In genomic region chr10:102114861-102115618, GRCh38 we compare ENCODE assay signal across 1 cellular context.
TF ChIP-seq lines count a peak whose summit lies in the region.

No MANE protein-coding gene starts in this region.

TF ChIP-seq in K562, 482 proteins besides CTCF, POLR2A, EP300 and RAD21 (continued from another document and continues in another):
- no peak for TF ChIP-seq KAT2B (IDR thresholded peaks at IDR 0.05; ENCODE audit: low read depth, low read length)
- TF ChIP-seq ZNF212 (CRISPR knock-in tag; IDR thresholded peaks at IDR 0.05): no peak
- no peak for TF ChIP-seq ZNF780A (CRISPR knock-in tag; IDR thresholded peaks at IDR 0.05)
- TF ChIP-seq, protein P1, sequence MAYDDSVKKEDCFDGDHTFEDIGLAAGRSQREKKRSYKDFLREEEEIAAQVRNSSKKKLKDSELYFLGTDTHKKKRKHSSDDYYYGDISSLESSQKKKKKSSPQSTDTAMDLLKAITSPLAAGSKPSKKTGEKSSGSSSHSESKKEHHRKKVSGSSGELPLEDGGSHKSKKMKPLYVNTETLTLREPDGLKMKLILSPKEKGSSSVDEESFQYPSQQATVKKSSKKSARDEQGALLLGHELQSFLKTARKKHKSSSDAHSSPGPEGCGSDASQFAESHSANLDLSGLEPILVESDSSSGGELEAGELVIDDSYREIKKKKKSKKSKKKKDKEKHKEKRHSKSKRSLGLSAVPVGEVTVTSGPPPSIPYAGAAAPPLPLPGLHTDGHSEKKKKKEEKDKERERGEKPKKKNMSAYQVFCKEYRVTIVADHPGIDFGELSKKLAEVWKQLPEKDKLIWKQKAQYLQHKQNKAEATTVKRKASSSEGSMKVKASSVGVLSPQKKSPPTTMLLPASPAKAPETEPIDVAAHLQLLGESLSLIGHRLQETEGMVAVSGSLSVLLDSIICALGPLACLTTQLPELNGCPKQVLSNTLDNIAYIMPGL (CRISPR knock-in tag; IDR thresholded peaks at IDR 0.05): no peak
- no peak for TF ChIP-seq ZNF282 (CRISPR knock-in tag; IDR thresholded peaks at IDR 0.05)
- no peak for TF ChIP-seq FOXP4 (CRISPR knock-in tag; IDR thresholded peaks at IDR 0.05; ENCODE audit: borderline replicate concordance)
- no peak for TF ChIP-seq ZNF354B (CRISPR knock-in tag; IDR thresholded peaks at IDR 0.05)
- no peak for TF ChIP-seq MEIS2 (IDR thresholded peaks at IDR 0.05; ENCODE audit: partially characterized antibody)
- no peak for TF ChIP-seq ZZZ3 (IDR thresholded peaks at IDR 0.05)
- TF ChIP-seq RBM39 (optimal IDR thresholded peaks at IDR 0.05; ENCODE audit: low read depth, low read length): no peak
- peak; percentile 59 for TF ChIP-seq KDM5B (IDR thresholded peaks at IDR 0.05; ENCODE audit: insufficient replicate concordance, low read depth, low read length)
- no peak for TF ChIP-seq RNF2 (IDR thresholded peaks at IDR 0.05)
- no peak for TF ChIP-seq FOSL1 (tag; conservative IDR thresholded peaks at IDR 0.05)
- peak; percentile 43; the same call in 1 of the 2 replicates for TF ChIP-seq MYNN (IDR thresholded peaks at IDR 0.05)
- no peak for TF ChIP-seq MYNN (CRISPR knock-in tag; IDR thresholded peaks at IDR 0.05)
- no peak for TF ChIP-seq ZC3H8 (IDR thresholded peaks at IDR 0.05)
- peak; percentile 83 for TF ChIP-seq SUPT5H (IDR thresholded peaks at IDR 0.05)
- no peak for TF ChIP-seq KAT7 (CRISPR knock-in tag; IDR thresholded peaks at IDR 0.05; ENCODE audit: borderline replicate concordance)
- TF ChIP-seq BCL6 (CRISPR knock-in tag; IDR thresholded peaks at IDR 0.05): no peak
- no peak for TF ChIP-seq COPS2 (conservative IDR thresholded peaks at IDR 0.05)
- TF ChIP-seq MTA3 (IDR thresholded peaks at IDR 0.05; ENCODE audit: borderline replicate concordance): 0 out of 2 replicates have a peak, but pooled peaks have one; percentile 21
- TF ChIP-seq SRSF3 (IDR thresholded peaks at IDR 0.05; ENCODE audit: insufficient read depth, low read length): no peak
- no peak for TF ChIP-seq ZNF444 (CRISPR knock-in tag; IDR thresholded peaks at IDR 0.05)
- TF ChIP-seq, protein P2, sequence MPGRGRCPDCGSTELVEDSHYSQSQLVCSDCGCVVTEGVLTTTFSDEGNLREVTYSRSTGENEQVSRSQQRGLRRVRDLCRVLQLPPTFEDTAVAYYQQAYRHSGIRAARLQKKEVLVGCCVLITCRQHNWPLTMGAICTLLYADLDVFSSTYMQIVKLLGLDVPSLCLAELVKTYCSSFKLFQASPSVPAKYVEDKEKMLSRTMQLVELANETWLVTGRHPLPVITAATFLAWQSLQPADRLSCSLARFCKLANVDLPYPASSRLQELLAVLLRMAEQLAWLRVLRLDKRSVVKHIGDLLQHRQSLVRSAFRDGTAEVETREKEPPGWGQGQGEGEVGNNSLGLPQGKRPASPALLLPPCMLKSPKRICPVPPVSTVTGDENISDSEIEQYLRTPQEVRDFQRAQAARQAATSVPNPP (IDR thresholded peaks at IDR 0.05; ENCODE audit: borderline replicate concordance, insufficient read depth, insufficient read length): no peak
- no peak for TF ChIP-seq HMGN3 (IDR thresholded peaks at IDR 0.05; ENCODE audit: borderline replicate concordance, extremely low read depth, insufficient read length, low read depth, low read length)
- peak; percentile 74 for TF ChIP-seq POLR2G (IDR thresholded peaks at IDR 0.05; ENCODE audit: low read depth, low read length)
- no peak for TF ChIP-seq NCOA4 (IDR thresholded peaks at IDR 0.05; ENCODE audit: partially characterized antibody)
- TF ChIP-seq, protein P3, sequence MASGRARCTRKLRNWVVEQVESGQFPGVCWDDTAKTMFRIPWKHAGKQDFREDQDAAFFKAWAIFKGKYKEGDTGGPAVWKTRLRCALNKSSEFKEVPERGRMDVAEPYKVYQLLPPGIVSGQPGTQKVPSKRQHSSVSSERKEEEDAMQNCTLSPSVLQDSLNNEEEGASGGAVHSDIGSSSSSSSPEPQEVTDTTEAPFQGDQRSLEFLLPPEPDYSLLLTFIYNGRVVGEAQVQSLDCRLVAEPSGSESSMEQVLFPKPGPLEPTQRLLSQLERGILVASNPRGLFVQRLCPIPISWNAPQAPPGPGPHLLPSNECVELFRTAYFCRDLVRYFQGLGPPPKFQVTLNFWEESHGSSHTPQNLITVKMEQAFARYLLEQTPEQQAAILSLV (tag; IDR thresholded peaks at IDR 0.05): no peak
- peak; percentile 3 for TF ChIP-seq RBBP5 (IDR thresholded peaks at IDR 0.05; ENCODE audit: borderline replicate concordance, insufficient read depth, low read length, poor library complexity, severe bottlenecking)
- TF ChIP-seq TEAD1 (CRISPR knock-in tag; IDR thresholded peaks at IDR 0.05): no peak
- TF ChIP-seq REST (CRISPR knock-in tag; IDR thresholded peaks at IDR 0.05; ENCODE audit: low read depth): no peak
- TF ChIP-seq TBL1XR1 (IDR thresholded peaks at IDR 0.05; ENCODE audit: low read length in 2 of 2): no peak; a peak in 1 of 4 replicates
- TF ChIP-seq, protein P4, sequence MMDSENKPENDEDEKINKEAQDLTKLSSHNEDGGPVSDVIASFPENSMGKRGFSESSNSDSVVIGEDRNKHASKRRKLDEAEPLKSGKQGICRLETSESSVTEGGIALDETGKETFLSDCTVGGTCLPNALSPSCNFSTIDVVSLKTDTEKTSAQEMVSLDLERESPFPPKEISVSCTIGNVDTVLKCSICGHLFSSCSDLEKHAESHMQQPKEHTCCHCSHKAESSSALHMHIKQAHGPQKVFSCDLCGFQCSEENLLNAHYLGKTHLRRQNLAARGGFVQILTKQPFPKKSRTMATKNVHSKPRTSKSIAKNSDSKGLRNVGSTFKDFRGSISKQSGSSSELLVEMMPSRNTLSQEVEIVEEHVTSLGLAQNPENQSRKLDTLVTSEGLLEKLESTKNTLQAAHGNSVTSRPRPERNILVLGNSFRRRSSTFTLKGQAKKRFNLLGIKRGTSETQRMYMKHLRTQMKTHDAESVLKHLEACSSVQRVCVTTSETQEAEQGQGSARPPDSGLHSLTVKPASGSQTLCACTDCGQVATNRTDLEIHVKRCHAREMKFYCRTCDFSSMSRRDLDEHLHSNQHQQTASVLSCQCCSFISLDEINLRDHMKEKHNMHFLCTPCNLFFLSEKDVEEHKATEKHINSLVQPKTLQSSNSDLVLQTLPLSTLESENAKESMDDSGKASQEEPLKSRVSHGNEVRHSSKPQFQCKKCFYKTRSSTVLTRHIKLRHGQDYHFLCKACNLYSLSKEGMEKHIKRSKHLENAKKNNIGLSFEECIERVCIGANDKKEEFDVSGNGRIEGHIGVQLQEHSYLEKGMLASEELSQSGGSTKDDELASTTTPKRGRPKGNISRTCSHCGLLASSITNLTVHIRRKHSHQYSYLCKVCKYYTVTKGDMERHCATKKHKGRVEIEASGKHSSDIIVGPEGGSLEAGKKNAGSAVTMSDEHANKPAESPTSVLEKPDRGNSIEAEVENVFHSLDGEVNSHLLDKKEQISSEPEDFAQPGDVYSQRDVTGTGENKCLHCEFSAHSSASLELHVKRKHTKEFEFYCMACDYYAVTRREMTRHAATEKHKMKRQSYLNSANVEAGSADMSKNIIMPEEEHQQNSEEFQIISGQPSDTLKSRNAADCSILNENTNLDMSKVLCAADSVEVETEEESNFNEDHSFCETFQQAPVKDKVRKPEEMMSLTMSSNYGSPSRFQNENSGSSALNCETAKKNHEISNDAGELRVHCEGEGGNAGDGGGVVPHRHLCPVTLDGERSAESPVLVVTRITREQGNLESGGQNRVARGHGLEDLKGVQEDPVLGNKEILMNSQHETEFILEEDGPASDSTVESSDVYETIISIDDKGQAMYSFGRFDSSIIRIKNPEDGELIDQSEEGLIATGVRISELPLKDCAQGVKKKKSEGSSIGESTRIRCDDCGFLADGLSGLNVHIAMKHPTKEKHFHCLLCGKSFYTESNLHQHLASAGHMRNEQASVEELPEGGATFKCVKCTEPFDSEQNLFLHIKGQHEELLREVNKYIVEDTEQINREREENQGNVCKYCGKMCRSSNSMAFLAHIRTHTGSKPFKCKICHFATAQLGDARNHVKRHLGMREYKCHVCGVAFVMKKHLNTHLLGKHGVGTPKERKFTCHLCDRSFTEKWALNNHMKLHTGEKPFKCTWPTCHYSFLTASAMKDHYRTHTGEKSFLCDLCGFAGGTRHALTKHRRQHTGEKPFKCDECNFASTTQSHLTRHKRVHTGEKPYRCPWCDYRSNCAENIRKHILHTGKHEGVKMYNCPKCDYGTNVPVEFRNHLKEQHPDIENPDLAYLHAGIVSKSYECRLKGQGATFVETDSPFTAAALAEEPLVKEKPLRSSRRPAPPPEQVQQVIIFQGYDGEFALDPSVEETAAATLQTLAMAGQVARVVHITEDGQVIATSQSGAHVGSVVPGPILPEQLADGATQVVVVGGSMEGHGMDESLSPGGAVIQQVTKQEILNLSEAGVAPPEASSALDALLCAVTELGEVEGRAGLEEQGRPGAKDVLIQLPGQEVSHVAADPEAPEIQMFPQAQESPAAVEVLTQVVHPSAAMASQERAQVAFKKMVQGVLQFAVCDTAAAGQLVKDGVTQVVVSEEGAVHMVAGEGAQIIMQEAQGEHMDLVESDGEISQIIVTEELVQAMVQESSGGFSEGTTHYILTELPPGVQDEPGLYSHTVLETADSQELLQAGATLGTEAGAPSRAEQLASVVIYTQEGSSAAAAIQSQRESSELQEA (IDR thresholded peaks at IDR 0.05; ENCODE audit: low read depth): no peak
- TF ChIP-seq, protein P5, sequence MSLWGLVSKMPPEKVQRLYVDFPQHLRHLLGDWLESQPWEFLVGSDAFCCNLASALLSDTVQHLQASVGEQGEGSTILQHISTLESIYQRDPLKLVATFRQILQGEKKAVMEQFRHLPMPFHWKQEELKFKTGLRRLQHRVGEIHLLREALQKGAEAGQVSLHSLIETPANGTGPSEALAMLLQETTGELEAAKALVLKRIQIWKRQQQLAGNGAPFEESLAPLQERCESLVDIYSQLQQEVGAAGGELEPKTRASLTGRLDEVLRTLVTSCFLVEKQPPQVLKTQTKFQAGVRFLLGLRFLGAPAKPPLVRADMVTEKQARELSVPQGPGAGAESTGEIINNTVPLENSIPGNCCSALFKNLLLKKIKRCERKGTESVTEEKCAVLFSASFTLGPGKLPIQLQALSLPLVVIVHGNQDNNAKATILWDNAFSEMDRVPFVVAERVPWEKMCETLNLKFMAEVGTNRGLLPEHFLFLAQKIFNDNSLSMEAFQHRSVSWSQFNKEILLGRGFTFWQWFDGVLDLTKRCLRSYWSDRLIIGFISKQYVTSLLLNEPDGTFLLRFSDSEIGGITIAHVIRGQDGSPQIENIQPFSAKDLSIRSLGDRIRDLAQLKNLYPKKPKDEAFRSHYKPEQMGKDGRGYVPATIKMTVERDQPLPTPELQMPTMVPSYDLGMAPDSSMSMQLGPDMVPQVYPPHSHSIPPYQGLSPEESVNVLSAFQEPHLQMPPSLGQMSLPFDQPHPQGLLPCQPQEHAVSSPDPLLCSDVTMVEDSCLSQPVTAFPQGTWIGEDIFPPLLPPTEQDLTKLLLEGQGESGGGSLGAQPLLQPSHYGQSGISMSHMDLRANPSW (CRISPR knock-in tag; IDR thresholded peaks at IDR 0.05): no peak
- TF ChIP-seq KDM4B (IDR thresholded peaks at IDR 0.05; ENCODE audit: borderline replicate concordance in 2 of 2, low read depth in 1 of 2): no peak
- 0 out of 2 replicates have a peak, but pooled peaks have one; percentile 32 for TF ChIP-seq MYC (IDR thresholded peaks at IDR 0.05; ENCODE audit: low read depth, low read length)
- TF ChIP-seq MYC (CRISPR knock-in tag; IDR thresholded peaks at IDR 0.05; ENCODE audit: borderline replicate concordance, low read depth): no peak
- no peak for TF ChIP-seq CC2D1A (IDR thresholded peaks at IDR 0.05)
- TF ChIP-seq GATAD2B (IDR thresholded peaks at IDR 0.05; ENCODE audit: borderline replicate concordance): no peak
- TF ChIP-seq ZNF3 (CRISPR knock-in tag; IDR thresholded peaks at IDR 0.05): no peak
- no peak for TF ChIP-seq SLC30A9 (CRISPR knock-in tag; IDR thresholded peaks at IDR 0.05)
- TF ChIP-seq CCAR2 (IDR thresholded peaks at IDR 0.05; ENCODE audit: low read depth, low read length): no peak
- TF ChIP-seq RBM34 (IDR thresholded peaks at IDR 0.05; ENCODE audit: borderline replicate concordance, insufficient read depth, low read length): no peak
- no peak for TF ChIP-seq SMARCA5 (IDR thresholded peaks at IDR 0.05)
- TF ChIP-seq DPF2 (IDR thresholded peaks at IDR 0.05): peak; percentile 41; the same call in 1 of the 2 replicates
- TF ChIP-seq NUFIP1 (IDR thresholded peaks at IDR 0.05; ENCODE audit: partially characterized antibody): no peak
